In genomic region chr21:16088121-16088520, GRCh38 we compare ENCODE assay signal across 23 cellular contexts.
DNase-seq lines count a peak whose midpoint lies in the region; TF ChIP-seq lines count a peak whose summit lies in the region.
"Had no signal": no experiment of that assay in that cellular context is flagged by ENCODE, and none has a peak within 500 bp of the region (broad histone marks: within the 10 kb centered on the region; RNA-seq: fewer than 3 reads in every experiment).

No MANE protein-coding gene starts in this region.

- H3K36me3 Mint-ChIP-seq in neural crest cell (ENCODE audit: low read depth) = no peaks in the 10 kb centered on the region
- H3K36me3 Mint-ChIP-seq: CD8-positive, alpha-beta T cell had no signal

- H3K4me3 Mint-ChIP-seq in neural crest cell = no peak overlapping the region
- H3K4me3 Mint-ChIP-seq: CD8-positive, alpha-beta T cell; GM23338 had no signal

- CTCF ChIA-PET in GM10248 (lab: Yijun Ruan, JAX) = interaction anchor here (0.7 kb wide), 1 partner anchor 248 kb away, joined by 3 read pairs; no protein-coding TSS in a partner anchor

- H3K4me1 ChIP-seq in uterus = peaks cover 0 to 9% of the 10 kb centered on the region in 2 donors
- H3K4me1 ChIP-seq: BLaER1 had no signal

- peaks cover 12% of the 10 kb centered on the region for H3K4me1 Mint-ChIP-seq in neural crest cell
- H3K4me1 Mint-ChIP-seq: GM23338 had no signal

- TF ChIP-seq POLR2A in uterus (IDR thresholded peaks at IDR 0.05) = no peak

- peak; percentile 95 for DNase-seq in NCI-H526 (lab: John Stamatoyannopoulos, UW)
- peak in 1 of 61 donors; percentile 32 for DNase-seq in caudate nucleus (lab: John Stamatoyannopoulos, UW)
- no peak for DNase-seq in neural crest cell (ENCODE audit: low read depth, low spot score)
- DNase-seq in uterus = no peak
- DNase-seq in NOMO-1 treated with dmso at 0.1 percent for 144 hours (lab: John Stamatoyannopoulos, UW; ENCODE audit: unreplicated experiment) = no peak
- no peak for DNase-seq in NCI-H2029 (lab: John Stamatoyannopoulos, UW)
- no peak for DNase-seq in GM10248 (ENCODE audit: extremely low spot score)
- DNase-seq: CD8-positive, alpha-beta T cell; DMS153; MM.1S; NCI-H1092; NCI-H1436; NCI-H187 treated with DMSO at 0.1 percent for 48 hours; NCI-H510A; NCI-H774; RPMI8226; SIG-M5; SK-N-SH had no signal

- POLR2A ChIA-PET in GM10248 (lab: Yijun Ruan, JAX) = no interaction called here

- H3K27me3 ChIP-seq in uterus = no peaks in the 10 kb centered on the region
- H3K27me3 ChIP-seq: BLaER1 had no signal

- H3K27ac ChIP-seq in caudate nucleus (ENCODE audit: low read depth, low read length) = peak overlapping the region; percentile 55
- H3K27ac ChIP-seq in uterus = peak overlapping the region; percentile 90 to 91
- H3K27ac ChIP-seq: BLaER1, HL-60, PC-9 had no signal

- H3K9me3 ChIP-seq in uterus = no peaks in the 10 kb centered on the region
- H3K9me3 ChIP-seq: BLaER1, SK-N-SH had no signal

- H3K27me3 Mint-ChIP-seq in neural crest cell (ENCODE audit: low read depth) = no peaks in the 10 kb centered on the region

- intact Hi-C loops in uterus (cut with DNase I; ENCODE audit: low total_unique reads) = no loop called here

- no peak for TF ChIP-seq CTCF in neural crest cell (conservative IDR thresholded peaks at IDR 0.05)
- no peak for TF ChIP-seq CTCF in uterus (IDR thresholded peaks at IDR 0.05)
- TF ChIP-seq CTCF in GM10248 (IDR thresholded peaks at IDR 0.05; ENCODE audit: control extremely low read depth, extremely low read depth, low read depth, missing control alignments) = no peak

- no peaks in the 10 kb centered on the region for H3K36me3 ChIP-seq in uterus
- H3K36me3 ChIP-seq: BLaER1 had no signal

- no peak overlapping the region for H3K4me3 ChIP-seq in uterus
- H3K4me3 ChIP-seq: BLaER1, GM23338, K562, PC-9 had no signal

- H3K9me3 Mint-ChIP-seq in neural crest cell = peaks cover 12% of the 10 kb centered on the region
- H3K9me3 Mint-ChIP-seq: CD8-positive, alpha-beta T cell; GM23338 had no signal

- H3K27ac Mint-ChIP-seq in neural crest cell (ENCODE audit: unreplicated experiment) = peak overlapping the region; percentile 27
- H3K27ac Mint-ChIP-seq: CD8-positive, alpha-beta T cell; GM23338 had no signal

Comparison
In these comparisons a context has a peak if more than half of its experiments do, and no peak if none do; other contexts are left out.
1. DNase-seq: peak in NCI-H526 (2 of 2); none in neural crest cell (single experiment), uterus (0 of 2), NOMO-1 treated with dmso at 0.1 percent for 144 hours (single experiment), NCI-H2029 (single experiment) and GM10248 (single experiment).